2 cellular contexts compared by ENCODE assay signal in genomic region chr4:176879370-176880116, GRCh38.
TF ChIP-seq lines count a peak whose summit lies in the region.

No MANE protein-coding gene starts in this region.

TF ChIP-seq in HCT116, 20 proteins besides CTCF, POLR2A, EP300 and RAD21:
- no peak for TF ChIP-seq ATF3 (IDR thresholded peaks at IDR 0.05)
- no peak for TF ChIP-seq SIN3A (IDR thresholded peaks at IDR 0.05; ENCODE audit: low read depth)
- TF ChIP-seq REST (IDR thresholded peaks at IDR 0.05; ENCODE audit: low read depth), result no peak
- TF ChIP-seq EZH2 (IDR thresholded peaks at IDR 0.05), result no peak
- TF ChIP-seq EZH2phosphoT487 (IDR thresholded peaks at IDR 0.05; ENCODE audit: borderline replicate concordance), result no peak
- no peak for TF ChIP-seq FOSL1 (IDR thresholded peaks at IDR 0.05; ENCODE audit: low read depth)
- no peak for TF ChIP-seq TCF7L2 (IDR thresholded peaks at IDR 0.05; ENCODE audit: borderline replicate concordance, extremely low read depth, insufficient read depth, insufficient read length)
- no peak for TF ChIP-seq ZFX (IDR thresholded peaks at IDR 0.05)
- TF ChIP-seq MAX (IDR thresholded peaks at IDR 0.05), result no peak
- TF ChIP-seq CEBPB (IDR thresholded peaks at IDR 0.05; ENCODE audit: low read depth), result no peak
- TF ChIP-seq SP1 (IDR thresholded peaks at IDR 0.05; ENCODE audit: low read depth), result no peak
- TF ChIP-seq ELF1 (IDR thresholded peaks at IDR 0.05; ENCODE audit: borderline replicate concordance, low read depth), result no peak
- TF ChIP-seq ZNF274 (IDR thresholded peaks at IDR 0.05; ENCODE audit: low read depth, low read length), result no peak
- no peak for TF ChIP-seq CBX3 (IDR thresholded peaks at IDR 0.05; ENCODE audit: low read depth)
- no peak for TF ChIP-seq YY1 (IDR thresholded peaks at IDR 0.05; ENCODE audit: extremely low read depth, insufficient replicate concordance, low read depth, low read length)
- TF ChIP-seq SRF (IDR thresholded peaks at IDR 0.05; ENCODE audit: low read depth), result no peak
TF ChIP-seq in HCT116: peak in this region for 0.

TF ChIP-seq in H1, 55 proteins besides CTCF, POLR2A, EP300 and RAD21:
- TF ChIP-seq GTF2F1 (IDR thresholded peaks at IDR 0.05; ENCODE audit: borderline replicate concordance, low read depth, low read length), result no peak
- TF ChIP-seq TAF1 (IDR thresholded peaks at IDR 0.05; ENCODE audit: low read depth, low read length), result no peak
- no peak for TF ChIP-seq SIN3A (conservative IDR thresholded peaks at IDR 0.05 in 1 of 2, IDR thresholded peaks at IDR 0.05 in 1 of 2; ENCODE audit: low read depth in 1 of 2, low read length in 2 of 2)
- peak; percentile 90 for TF ChIP-seq BACH1 (IDR thresholded peaks at IDR 0.05; ENCODE audit: low read length)
- peak; percentile 75 for TF ChIP-seq MAFK (IDR thresholded peaks at IDR 0.05; ENCODE audit: low read depth, low read length)
- TF ChIP-seq TEAD4 (IDR thresholded peaks at IDR 0.05; ENCODE audit: low read depth, low read length), result no peak
- no peak for TF ChIP-seq CBX8 (IDR thresholded peaks at IDR 0.05; ENCODE audit: borderline replicate concordance, low read depth, low read length)
